Comparison of ENCODE assay signal across 22 cellular contexts in the genomic region with DNA sequence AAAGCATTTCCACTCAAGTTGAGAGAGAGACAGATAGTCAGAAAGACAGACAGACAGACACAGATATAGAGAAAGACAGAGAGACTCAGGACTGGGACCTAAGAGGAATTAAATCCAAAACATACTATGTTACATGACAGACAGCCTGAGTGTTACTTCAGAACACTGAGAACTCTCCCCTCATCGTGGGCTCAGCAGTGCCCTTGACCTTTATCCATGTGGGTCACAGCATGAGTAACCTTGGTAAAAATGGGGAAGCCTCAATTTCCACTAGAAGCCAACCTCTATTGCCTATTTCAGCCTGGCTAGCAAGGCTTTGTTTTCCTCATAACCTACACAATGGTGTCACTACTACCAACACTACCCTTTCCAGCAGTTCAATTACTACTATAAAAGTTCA.
"Had no signal": no experiment of that assay in that cellular context is flagged by ENCODE, and none has a peak within 500 bp of the region (broad histone marks: within the 10 kb centered on the region; RNA-seq: fewer than 3 reads in every experiment).

No MANE protein-coding gene starts in this region.

- DNase-seq: colonic mucosa; cortex of kidney; dermis blood vessel endothelial cell; dorsolateral prefrontal cortex; effector CD4-positive, alpha-beta T cell; effector CD8-positive, alpha-beta T cell; effector memory CD4-positive, alpha-beta T cell; effector memory CD8-positive, alpha-beta T cell; endodermal cell; erythroblast; esophagus squamous epithelium; foreskin fibroblast; foreskin keratinocyte; foreskin melanocyte; gastrocnemius medialis; glutamatergic neuron; head of caudate nucleus; heart left ventricle; heart right ventricle had no signal

- H3K4me3 Mint-ChIP-seq: dendritic cell treated with granulocyte-macrophage colony-stimulating factor and Interleukin-4, amounts not matched to agents 40 ng/mL and 50 ng/mL, for 4 days; effector memory CD8-positive, alpha-beta T cell; endodermal cell had no signal

- ATAC-seq: effector memory CD8-positive, alpha-beta T cell; esophagus mucosa; foreskin keratinocyte; gastrocnemius medialis; gastroesophageal sphincter; heart left ventricle; heart right ventricle had no signal

- H3K9me3 Mint-ChIP-seq: dendritic cell treated with granulocyte-macrophage colony-stimulating factor and Interleukin-4, amounts not matched to agents 40 ng/mL and 50 ng/mL, for 4 days; effector memory CD8-positive, alpha-beta T cell had no signal

- H3K27ac Mint-ChIP-seq: dendritic cell treated with granulocyte-macrophage colony-stimulating factor and Interleukin-4, amounts not matched to agents 40 ng/mL and 50 ng/mL, for 4 days; effector memory CD8-positive, alpha-beta T cell; endodermal cell had no signal
